ENCODE assay signal across 8 cellular contexts in the genomic region with DNA sequence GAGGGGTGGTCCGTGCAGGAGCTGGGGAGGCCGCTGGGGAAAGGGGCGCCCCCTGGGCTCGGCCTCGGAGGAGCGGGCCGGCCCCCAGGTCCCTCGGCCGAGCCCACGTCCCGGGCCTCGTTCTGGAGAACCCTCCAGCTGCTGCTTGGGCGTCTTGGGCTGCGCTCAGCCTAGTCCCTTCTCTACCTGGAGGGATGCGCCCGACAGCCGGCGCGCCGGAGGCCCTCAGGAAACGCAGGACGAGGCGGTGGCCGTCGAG. TPM values are rescaled to one million over a fixed set of nuclear protein-coding genes. Genes with fewer than 3 reads are reported as not detected.
DNase-seq lines count a peak whose midpoint lies in the region; ATAC-seq and TF ChIP-seq lines count a peak whose summit lies in the region.

No MANE protein-coding gene starts in this region.

- peak overlapping the region; percentile 64; the same call in 1 of the 2 replicates for H3K9ac ChIP-seq in OCI-LY3 (ENCODE audit: low read length)

- H3K9me3 ChIP-seq in cardiac muscle cell (ENCODE audit: low read depth): no peaks in the 10 kb centered on the region
- H3K9me3 ChIP-seq in OCI-LY3 (ENCODE audit: insufficient read depth, low read length): no peaks in the 10 kb centered on the region

- H4K20me1 ChIP-seq in OCI-LY3 (ENCODE audit: insufficient read depth, low read length): no peaks in the 10 kb centered on the region

- no peaks in the 10 kb centered on the region for H3K4me1 ChIP-seq in cardiac muscle cell (ENCODE audit: low read depth)
- H3K4me1 ChIP-seq in OCI-LY3 (ENCODE audit: low read length): peaks cover 47% of the 10 kb centered on the region

- peaks cover 12% of the 10 kb centered on the region for H3K79me2 ChIP-seq in OCI-LY3 (ENCODE audit: low read length)

- no peak for DNase-seq in cardiac muscle cell (ENCODE audit: low read depth in 1 of 2, low spot score in 1 of 2)
- DNase-seq in left ventricle myocardium superior: no peak
- no peak for DNase-seq in fibroblast of the aortic adventitia (ENCODE audit: low read depth)
- DNase-seq in stimulated activated naive CD8-positive, alpha-beta T cell treated with anti-CD3 and anti-CD28 coated beads, Interleukin-15, Interleukin-2, amounts not matched to agents 100 U/mL and 50 U/mL, for 24 hours: no peak
- DNase-seq in hepatic stellate cell (ENCODE audit: low spot score): no peak
- no peak for DNase-seq in iPS-NIHi11 (ENCODE audit: low spot score)
- no peak for DNase-seq in DMS79 treated with DMSO at 0.1 percent for 48 hours (lab: John Stamatoyannopoulos, UW)

- no peak for ATAC-seq in left ventricle myocardium superior
- peak; percentile 7 for ATAC-seq in stimulated activated naive CD8-positive, alpha-beta T cell treated with anti-CD3 and anti-CD28 coated beads, Interleukin-15, Interleukin-2, amounts not matched to agents 100 U/mL and 50 U/mL, for 24 hours

- peak overlapping the region; percentile 39; the same call in 1 of the 2 replicates for H2AFZ ChIP-seq in OCI-LY3 (ENCODE audit: low read depth, low read length)

- intact Hi-C loops in left ventricle myocardium superior (cut with micrococcal nuclease): no loop called here

- TF ChIP-seq CTCF in cardiac muscle cell (IDR thresholded peaks at IDR 0.05; ENCODE audit: low read depth, low read length) (no peak), OCI-LY3 (IDR thresholded peaks at IDR 0.05; ENCODE audit: low read depth, low read length) (peak; percentile 22; the same call in 1 of the 2 replicates), fibroblast of the aortic adventitia (IDR thresholded peaks at IDR 0.05; ENCODE audit: insufficient read depth, low read length) (peak; percentile 18)

- peak overlapping the region; percentile 98 for H3K4me3 ChIP-seq in cardiac muscle cell
- H3K4me3 ChIP-seq in OCI-LY3 (ENCODE audit: low read length): peak overlapping the region; percentile 97
- peak overlapping the region; percentile 64 for H3K4me3 ChIP-seq in fibroblast of the aortic adventitia (ENCODE audit: low read depth, low read length)

- peak overlapping the region; percentile 76 for H3K4me2 ChIP-seq in OCI-LY3 (ENCODE audit: low read length)

- H3K27me3 ChIP-seq in cardiac muscle cell (no peaks in the 10 kb centered on the region), OCI-LY3 (ENCODE audit: low read depth, low read length) (no peaks in the 10 kb centered on the region)

- no peak overlapping the region for H3K27ac ChIP-seq in cardiac muscle cell
- no peak overlapping the region for H3K27ac ChIP-seq in OCI-LY3 (ENCODE audit: low read length)

- no peaks in the 10 kb centered on the region for H3K36me3 ChIP-seq in cardiac muscle cell
- H3K36me3 ChIP-seq in OCI-LY3 (replicated peaks; ENCODE audit: low read depth, low read length): no peaks in the 10 kb centered on the region

RNA-seq across cellular contexts. Expression of gene D2HGDH, which starts 0.3 kb away (rescaled TPM):
- total RNA-seq in cardiac muscle cell (19.4 and 26.8 TPM in 2 replicates), left ventricle myocardium superior (19.2 TPM), fibroblast of the aortic adventitia (ENCODE audit: low replicate concordance) (9.3 and 44.1 TPM in 2 replicates)
- polyA plus RNA-seq in cardiac muscle cell: 23.4 and 24.6 TPM in 2 replicates

RNA-seq across cellular contexts. Expression of gene ING5, which starts 32.3 kb away (rescaled TPM):
- 39.4 and 53.6 TPM in 2 replicates for total RNA-seq in cardiac muscle cell
- 16.3 and 26.3 TPM in 2 replicates for polyA plus RNA-seq in cardiac muscle cell
- total RNA-seq in left ventricle myocardium superior: 16.0 TPM
- total RNA-seq in fibroblast of the aortic adventitia (ENCODE audit: low replicate concordance): 14.6 and 29.2 TPM in 2 replicates

RNA-seq across cellular contexts. Expression of gene GAL3ST2, which starts 42.5 kb away (rescaled TPM):
- total RNA-seq in cardiac muscle cell: 0.18 and 1.2 TPM in 2 replicates
- not detected in 2 replicates for polyA plus RNA-seq in cardiac muscle cell
- total RNA-seq in left ventricle myocardium superior: not detected
- total RNA-seq in fibroblast of the aortic adventitia (ENCODE audit: low replicate concordance): 0.25 TPM in 1 of 2 replicates, not detected in the other

RNA-seq across cellular contexts. Expression of gene DTYMK, which starts 47.5 kb away (rescaled TPM):
- total RNA-seq in cardiac muscle cell (31.1 and 47.7 TPM in 2 replicates), left ventricle myocardium superior (10.5 TPM), fibroblast of the aortic adventitia (ENCODE audit: low replicate concordance) (12.8 and 41.8 TPM in 2 replicates)
- polyA plus RNA-seq in cardiac muscle cell: 72.7 and 85.3 TPM in 2 replicates
